8 cellular contexts compared by ENCODE assay signal in genomic region chr4:72569719-72570235, GRCh38. TPM values are rescaled to one million over a fixed set of nuclear protein-coding genes. Genes with fewer than 3 reads are reported as not detected.
DNase-seq lines count a peak whose midpoint lies in the region; ATAC-seq and TF ChIP-seq lines count a peak whose summit lies in the region.

No MANE protein-coding gene starts in this region.

- CTCF ChIA-PET in activated naive CD4-positive, alpha-beta T cell treated with anti-CD3 and anti-CD28 coated beads for 36 hours (lab: Charles Lee) = no interaction called here
- CTCF ChIA-PET in activated naive CD4-positive, alpha-beta T cell treated with anti-CD3 and anti-CD28 coated beads, Interleukin-2, amount 10 ng/mL, durations not matched to agents 7 days and 5 days (lab: Charles Lee) = no interaction called here

- peaks cover 22% of the 10 kb centered on the region for H3K4me1 Mint-ChIP-seq in activated naive CD4-positive, alpha-beta T cell treated with anti-CD3 and anti-CD28 coated beads for 36 hours (ENCODE audit: low read depth)
- H3K4me1 Mint-ChIP-seq in activated naive CD4-positive, alpha-beta T cell treated with anti-CD3 and anti-CD28 coated beads, Interleukin-2, amount 10 ng/mL, durations not matched to agents 7 days and 5 days = peaks cover 14% of the 10 kb centered on the region
- H3K4me1 Mint-ChIP-seq in mesothelial cell of epicardium = peaks cover 29% of the 10 kb centered on the region
- peaks cover 4% of the 10 kb centered on the region for H3K4me1 Mint-ChIP-seq in stimulated activated effector memory CD8-positive, alpha-beta T cell treated with anti-CD3 and anti-CD28 coated beads, Interleukin-12 subunit alpha, Interleukin-12 subunit beta, amount 100 ng/mL, for 72 hours
- peaks cover 12% of the 10 kb centered on the region for H3K4me1 Mint-ChIP-seq in activated T-cell treated with anti-CD3 and anti-CD28 coated beads, Interleukin-2, amount 50 U/mL, for 4 hours (ENCODE audit: low read depth)

- no peaks in the 10 kb centered on the region for H3K9me3 Mint-ChIP-seq in activated naive CD4-positive, alpha-beta T cell treated with anti-CD3 and anti-CD28 coated beads for 36 hours
- no peaks in the 10 kb centered on the region for H3K9me3 Mint-ChIP-seq in activated naive CD4-positive, alpha-beta T cell treated with anti-CD3 and anti-CD28 coated beads, Interleukin-2, amount 10 ng/mL, durations not matched to agents 7 days and 5 days
- no peaks in the 10 kb centered on the region for H3K9me3 Mint-ChIP-seq in mesothelial cell of epicardium
- H3K9me3 Mint-ChIP-seq in stimulated activated effector memory CD8-positive, alpha-beta T cell treated with anti-CD3 and anti-CD28 coated beads, Interleukin-12 subunit alpha, Interleukin-12 subunit beta, amount 100 ng/mL, for 72 hours = no peaks in the 10 kb centered on the region
- no peaks in the 10 kb centered on the region for H3K9me3 Mint-ChIP-seq in activated T-cell treated with anti-CD3 and anti-CD28 coated beads, Interleukin-2, amount 50 U/mL, for 4 hours

- peak overlapping the region; percentile 11 for H3K4me3 Mint-ChIP-seq in activated naive CD4-positive, alpha-beta T cell treated with anti-CD3 and anti-CD28 coated beads for 36 hours
- H3K4me3 Mint-ChIP-seq in activated naive CD4-positive, alpha-beta T cell treated with anti-CD3 and anti-CD28 coated beads, Interleukin-2, amount 10 ng/mL, durations not matched to agents 7 days and 5 days = no peak overlapping the region
- peak overlapping the region; percentile 98 for H3K4me3 Mint-ChIP-seq in mesothelial cell of epicardium
- H3K4me3 Mint-ChIP-seq in stimulated activated effector memory CD8-positive, alpha-beta T cell treated with anti-CD3 and anti-CD28 coated beads, Interleukin-12 subunit alpha, Interleukin-12 subunit beta, amount 100 ng/mL, for 72 hours = no peak overlapping the region
- no peak overlapping the region for H3K4me3 Mint-ChIP-seq in activated T-cell treated with anti-CD3 and anti-CD28 coated beads, Interleukin-2, amount 50 U/mL, for 4 hours

- H3K27ac Mint-ChIP-seq in activated naive CD4-positive, alpha-beta T cell treated with anti-CD3 and anti-CD28 coated beads for 36 hours = no peak overlapping the region
- no peak overlapping the region for H3K27ac Mint-ChIP-seq in activated naive CD4-positive, alpha-beta T cell treated with anti-CD3 and anti-CD28 coated beads, Interleukin-2, amount 10 ng/mL, durations not matched to agents 7 days and 5 days
- peak overlapping the region; percentile 86 for H3K27ac Mint-ChIP-seq in mesothelial cell of epicardium
- no peak overlapping the region for H3K27ac Mint-ChIP-seq in stimulated activated effector memory CD8-positive, alpha-beta T cell treated with anti-CD3 and anti-CD28 coated beads, Interleukin-12 subunit alpha, Interleukin-12 subunit beta, amount 100 ng/mL, for 72 hours

- TF ChIP-seq CTCF in colonic mucosa (IDR thresholded peaks at IDR 0.05) (no peak), mesothelial cell of epicardium (IDR thresholded peaks at IDR 0.05; ENCODE audit: unreplicated experiment) (no peak), body of pancreas (IDR thresholded peaks at IDR 0.05) (no peak)

- no peak for DNase-seq in activated naive CD4-positive, alpha-beta T cell treated with anti-CD3 and anti-CD28 coated beads for 36 hours
- DNase-seq in activated naive CD4-positive, alpha-beta T cell treated with anti-CD3 and anti-CD28 coated beads, Interleukin-2, amount 10 ng/mL, durations not matched to agents 7 days and 5 days = no peak
- DNase-seq in colonic mucosa = no peak
- no peak for DNase-seq in mesothelial cell of epicardium (ENCODE audit: low spot score in 2 of 2, unreplicated experiment in 2 of 2)
- peak; percentile 44 for DNase-seq in ureter (ENCODE audit: low spot score)
- no peak for DNase-seq in body of pancreas
- DNase-seq in stimulated activated effector memory CD8-positive, alpha-beta T cell treated with anti-CD3 and anti-CD28 coated beads, Interleukin-12 subunit alpha, Interleukin-12 subunit beta, amount 100 ng/mL, for 72 hours (ENCODE audit: low spot score in 2 of 2) = no peak
- DNase-seq in activated T-cell treated with anti-CD3 and anti-CD28 coated beads, Interleukin-2, amount 50 U/mL, for 4 hours = no peak

- H3K9me3 ChIP-seq in colonic mucosa (no peaks in the 10 kb centered on the region), body of pancreas (no peaks in the 10 kb centered on the region)

- intact Hi-C loops in activated naive CD4-positive, alpha-beta T cell treated with anti-CD3 and anti-CD28 coated beads for 36 hours (cut with micrococcal nuclease) = loop anchor here (2.0 kb wide), 1 partner anchor 689 kb away; the partner anchor contains the start of gene ANKRD17
- intact Hi-C loops in colonic mucosa (cut with DNase I) (no loop called here), body of pancreas (cut with DNase I) (no loop called here)

- no peak for TF ChIP-seq POLR2A in body of pancreas (IDR thresholded peaks at IDR 0.05)

- ATAC-seq in body of pancreas = no peak
- ATAC-seq in stimulated activated effector memory CD8-positive, alpha-beta T cell treated with anti-CD3 and anti-CD28 coated beads, Interleukin-12 subunit alpha, Interleukin-12 subunit beta, amount 100 ng/mL, for 72 hours = no peak
- ATAC-seq in activated T-cell treated with anti-CD3 and anti-CD28 coated beads, Interleukin-2, amount 50 U/mL, for 4 hours = no peak

- H3K9ac ChIP-seq in colonic mucosa (ENCODE audit: low read depth in 2 of 2, low read length in 2 of 2) = no peak overlapping the region

- H3K4me1 ChIP-seq in colonic mucosa (no peaks in the 10 kb centered on the region), body of pancreas (peaks cover 13% of the 10 kb centered on the region)

- H3K36me3 Mint-ChIP-seq in activated naive CD4-positive, alpha-beta T cell treated with anti-CD3 and anti-CD28 coated beads for 36 hours (ENCODE audit: low read depth) = no peaks in the 10 kb centered on the region
- no peaks in the 10 kb centered on the region for H3K36me3 Mint-ChIP-seq in activated naive CD4-positive, alpha-beta T cell treated with anti-CD3 and anti-CD28 coated beads, Interleukin-2, amount 10 ng/mL, durations not matched to agents 7 days and 5 days
- no peaks in the 10 kb centered on the region for H3K36me3 Mint-ChIP-seq in mesothelial cell of epicardium
- H3K36me3 Mint-ChIP-seq in stimulated activated effector memory CD8-positive, alpha-beta T cell treated with anti-CD3 and anti-CD28 coated beads, Interleukin-12 subunit alpha, Interleukin-12 subunit beta, amount 100 ng/mL, for 72 hours = no peaks in the 10 kb centered on the region
- H3K36me3 Mint-ChIP-seq in activated T-cell treated with anti-CD3 and anti-CD28 coated beads, Interleukin-2, amount 50 U/mL, for 4 hours (ENCODE audit: insufficient read depth) = no peaks in the 10 kb centered on the region

- H3K27me3 Mint-ChIP-seq in activated naive CD4-positive, alpha-beta T cell treated with anti-CD3 and anti-CD28 coated beads for 36 hours (ENCODE audit: low read depth) = peaks cover 53% of the 10 kb centered on the region
- H3K27me3 Mint-ChIP-seq in activated naive CD4-positive, alpha-beta T cell treated with anti-CD3 and anti-CD28 coated beads, Interleukin-2, amount 10 ng/mL, durations not matched to agents 7 days and 5 days = peaks cover 42% of the 10 kb centered on the region
- no peaks in the 10 kb centered on the region for H3K27me3 Mint-ChIP-seq in mesothelial cell of epicardium (ENCODE audit: low read depth)
- H3K27me3 Mint-ChIP-seq in activated T-cell treated with anti-CD3 and anti-CD28 coated beads, Interleukin-2, amount 50 U/mL, for 4 hours (ENCODE audit: low read depth) = peaks cover 45% of the 10 kb centered on the region

- H3K36me3 ChIP-seq in colonic mucosa (no peaks in the 10 kb centered on the region), body of pancreas (replicated peaks in 1 of 2; ENCODE audit: insufficient read depth in 1 of 2, low read depth in 2 of 2) (no peaks in the 10 kb centered on the region)

- peaks cover 9% of the 10 kb centered on the region for H3K27me3 ChIP-seq in colonic mucosa
- no peaks in the 10 kb centered on the region for H3K27me3 ChIP-seq in body of pancreas

- 46 to 48% methylated on average over 15 of the region's 15 CpGs for WGBS in body of pancreas, 2 donors

- H3K27ac ChIP-seq in colonic mucosa (peak overlapping the region; percentile 55), body of pancreas (peak overlapping the region in 1 of 4 donors; percentile 23)

- H3K4me3 ChIP-seq in colonic mucosa (peak overlapping the region; percentile 41), body of pancreas (no peak overlapping the region)

RNA-seq across cellular contexts. Expression of gene ADAMTS3, which starts 0.8 kb away (rescaled TPM):
- total RNA-seq in activated naive CD4-positive, alpha-beta T cell treated with anti-CD3 and anti-CD28 coated beads for 36 hours = not detected
- under 1 TPM; 0.15 to 0.29 TPM for total RNA-seq in colonic mucosa
- 9.2 to 11.0 TPM (median 10.7 TPM) in 3 replicates for total RNA-seq in mesothelial cell of epicardium
- 0.94 TPM for total RNA-seq in ureter
- under 1 TPM; 0.26 to 0.33 TPM for total RNA-seq in body of pancreas
- under 1 TPM; 0.11 to 0.18 (median 0.15) TPM for total RNA-seq in activated T-cell treated with anti-CD3 and anti-CD28 coated beads, Interleukin-2, amount 50 U/mL, for 4 hours

Comparison
In these comparisons a context has a peak if more than half of its experiments do, and no peak if none do; other contexts are left out.
1. H3K4me3 Mint-ChIP-seq: peak in activated naive CD4-positive, alpha-beta T cell treated with anti-CD3 and anti-CD28 coated beads for 36 hours (single experiment) and mesothelial cell of epicardium (single experiment); none in activated naive CD4-positive, alpha-beta T cell treated with anti-CD3 and anti-CD28 coated beads, Interleukin-2, amount 10 ng/mL, durations not matched to agents 7 days and 5 days (single experiment), stimulated activated effector memory CD8-positive, alpha-beta T cell treated with anti-CD3 and anti-CD28 coated beads, Interleukin-12 subunit alpha, Interleukin-12 subunit beta, amount 100 ng/mL, for 72 hours (single experiment) and activated T-cell treated with anti-CD3 and anti-CD28 coated beads, Interleukin-2, amount 50 U/mL, for 4 hours (single experiment).